Comparison of ENCODE assay signal across 23 cellular contexts in the genomic region with DNA sequence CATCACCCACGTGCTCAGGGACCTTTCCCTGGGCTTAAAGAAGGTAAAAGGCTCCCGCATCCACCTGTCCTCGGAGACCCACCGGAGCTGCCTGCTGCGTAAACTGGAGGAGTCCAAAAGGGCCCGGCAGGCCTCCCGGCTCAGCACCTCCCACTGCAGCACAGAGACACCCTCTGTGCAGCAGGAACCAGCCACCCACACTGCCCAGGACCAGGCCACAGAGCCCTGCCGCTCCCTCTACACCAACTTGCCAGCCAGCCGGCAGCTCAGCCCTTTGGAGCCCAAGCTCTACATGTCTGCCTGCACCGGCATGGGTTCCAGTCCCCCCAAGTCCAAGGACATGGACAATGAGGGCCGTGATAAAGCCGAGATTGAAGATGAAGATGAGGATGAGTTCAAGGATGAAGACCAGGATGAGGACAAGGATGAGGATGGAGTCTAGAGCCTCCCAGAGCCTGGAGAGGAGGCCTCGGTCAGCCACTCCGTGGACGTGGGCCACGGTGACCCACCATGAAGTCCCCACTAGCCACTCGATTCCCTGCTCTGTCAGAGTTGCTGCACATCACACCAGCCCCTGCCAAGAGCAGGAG. TPM values are rescaled to one million over a fixed set of nuclear protein-coding genes. Genes with fewer than 3 reads are reported as not detected.
"Had no signal": no experiment of that assay in that cellular context is flagged by ENCODE, and none has a peak within 500 bp of the region (broad histone marks: within the 10 kb centered on the region; RNA-seq: fewer than 3 reads in every experiment).

No MANE protein-coding gene starts in this region.

- H3K4me3 Mint-ChIP-seq: naive thymus-derived CD4-positive, alpha-beta T cell; nephron progenitor cell had no signal

- FAIRE-seq: islet of Langerhans, small intestine, urothelium cell line had no signal

- H3K27ac Mint-ChIP-seq: nephron progenitor cell had no signal

- H3K36me3 Mint-ChIP-seq: naive thymus-derived CD4-positive, alpha-beta T cell had no signal

- H3K9me3 Mint-ChIP-seq: naive thymus-derived CD4-positive, alpha-beta T cell; nephron progenitor cell had no signal

- H3K27me3 ChIP-seq: esophagus muscularis mucosa, gastrocnemius medialis, heart right ventricle, ovary, right atrium auricular region, stomach had no signal

- H3K27ac ChIP-seq: coronary artery, epithelial cell of prostate, esophagus muscularis mucosa, gastrocnemius medialis, heart right ventricle, ovary, right atrium auricular region, stomach, thoracic aorta had no signal

- H3K4me3 ChIP-seq: coronary artery, esophagus muscularis mucosa, gastrocnemius medialis, heart right ventricle, ovary, right atrium auricular region, stomach, thoracic aorta had no signal

- DNase-seq: effector CD8-positive, alpha-beta T cell; gastrocnemius medialis; heart right ventricle; hypothalamus; mammary epithelial cell; naive thymus-derived CD4-positive, alpha-beta T cell; nephron progenitor cell; ovary; small intestine; stimulated activated CD4-positive, alpha-beta T cell treated with anti-CD3 and anti-CD28 coated beads, Interleukin-12 subunit alpha, Interleukin-12 subunit beta, amount 100 ng/mL, for 4 hours; stimulated activated naive CD4-positive, alpha-beta T cell; stomach; substantia nigra; trophoblast cell had no signal

- H3K9me3 ChIP-seq: esophagus muscularis mucosa, gastrocnemius medialis, heart right ventricle, ovary, right atrium auricular region, stomach, thoracic aorta had no signal

- ATAC-seq: gastrocnemius medialis; heart right ventricle; left lobe of liver; naive thymus-derived CD4-positive, alpha-beta T cell had no signal

- H3K4me1 ChIP-seq: gastrocnemius medialis had no signal

- H3K27me3 Mint-ChIP-seq: naive thymus-derived CD4-positive, alpha-beta T cell had no signal

- H3K36me3 ChIP-seq: esophagus muscularis mucosa, gastrocnemius medialis, heart right ventricle, ovary, right atrium auricular region, stomach, thoracic aorta had no signal

RNA-seq across cellular contexts. Expression of a gene that starts 4.2 kb away (rescaled TPM):
- total RNA-seq: mononuclear cell, right atrium auricular region, stomach had no signal
- polyA plus RNA-seq: naive thymus-derived CD4-positive, alpha-beta T cell had no signal
